In the genomic region with DNA sequence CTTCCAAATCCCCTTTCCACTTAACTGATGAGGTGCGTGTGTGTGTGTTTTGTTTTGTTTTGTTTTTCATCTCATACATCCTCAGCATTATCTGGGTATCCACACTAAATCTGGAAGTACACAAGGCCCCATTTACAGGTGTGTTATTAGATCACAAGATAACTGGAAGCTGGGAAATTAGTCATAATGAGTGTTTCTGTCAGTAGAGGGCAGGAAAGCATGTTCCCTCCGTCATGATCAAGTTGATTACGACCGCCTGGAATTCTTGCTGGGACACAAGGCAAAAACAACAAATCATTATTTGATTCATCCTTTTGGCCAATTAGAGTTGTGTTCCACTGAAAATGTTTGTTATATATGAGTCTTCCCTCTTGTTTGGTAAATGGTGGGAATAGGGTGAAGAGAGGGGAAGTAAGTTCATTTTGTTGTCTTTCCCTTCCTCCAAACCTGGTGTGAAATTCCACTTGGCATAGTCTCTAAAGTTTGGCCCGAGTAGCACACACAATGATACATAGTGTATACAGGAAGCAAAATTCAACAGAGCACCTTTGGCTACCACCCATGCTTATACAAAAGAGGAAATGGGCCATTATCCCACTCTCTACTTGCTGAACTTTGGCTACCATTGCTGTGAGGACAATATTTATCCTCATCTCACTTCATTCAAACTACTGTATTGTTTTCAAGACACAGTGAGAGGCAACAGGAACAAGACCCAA, we compare ENCODE assay signal across 28 cellular contexts. TPM values are rescaled to one million over a fixed set of nuclear protein-coding genes. Genes with fewer than 3 reads are reported as not detected.
A peak's percentile ranks its signal among the peaks of the same experiment; 100 is the strongest.
DNase-seq lines count a peak whose midpoint lies in the region; ATAC-seq and TF ChIP-seq lines count a peak whose summit lies in the region.
"Had no signal": no experiment of that assay in that cellular context is flagged by ENCODE, and none has a peak within 500 bp of the region (broad histone marks: within the 10 kb centered on the region; RNA-seq: fewer than 3 reads in every experiment).

No MANE protein-coding gene starts in this region.

- H3K27me3 Mint-ChIP-seq in GM23338 (ENCODE audit: insufficient read depth, low read depth, poor library complexity): peaks cover 3% of the 10 kb centered on the region
- no peaks in the 10 kb centered on the region for H3K27me3 Mint-ChIP-seq in activated CD4-positive, alpha-beta memory T cell treated with anti-CD3 and anti-CD28 coated beads, Interleukin-2, amount 10 ng/mL, durations not matched to agents 7 days and 5 days
- H3K27me3 Mint-ChIP-seq: activated T-helper 17 cell treated with anti-CD3 and anti-CD28 coated beads, Interleukin-2, amount 50 U/mL, for 72 hours; naive thymus-derived CD4-positive, alpha-beta T cell had no signal

- H3K27me3 ChIP-seq in GM23338 (ENCODE audit: insufficient read depth): no peaks in the 10 kb centered on the region
- no peaks in the 10 kb centered on the region for H3K27me3 ChIP-seq in esophagus muscularis mucosa
- H3K27me3 ChIP-seq in psoas muscle (ENCODE audit: insufficient read depth in 3 of 3, low read length in 2 of 3): no peaks in the 10 kb centered on the region
- H3K27me3 ChIP-seq: BLaER1 treated with 17β-estradiol and CSF1 and Interleukin-3, amounts not matched to agents 10 nM and 100 nM; brain microvascular endothelial cell had no signal

- H3K4me3 ChIP-seq in GM23338 (no peak overlapping the region), esophagus muscularis mucosa (no peak overlapping the region), psoas muscle (no peak overlapping the region)
- H3K4me3 ChIP-seq: BLaER1 treated with 17β-estradiol and CSF1 and Interleukin-3, amounts not matched to agents 10 nM and 100 nM; coronary artery had no signal

- H3K36me3 ChIP-seq in GM23338 (ENCODE audit: insufficient read depth) (no peaks in the 10 kb centered on the region), esophagus muscularis mucosa (no peaks in the 10 kb centered on the region), psoas muscle (ENCODE audit: insufficient read depth in 1 of 2, low read depth in 1 of 2) (no peaks in the 10 kb centered on the region)
- H3K36me3 ChIP-seq: BLaER1 treated with 17β-estradiol and CSF1 and Interleukin-3, amounts not matched to agents 10 nM and 100 nM; brain microvascular endothelial cell had no signal

- H3K4me2 ChIP-seq in GM23338: no peak overlapping the region
- H3K4me2 ChIP-seq: BLaER1 treated with 17β-estradiol and CSF1 and Interleukin-3, amounts not matched to agents 10 nM and 100 nM had no signal

- no peaks in the 10 kb centered on the region for H3F3A ChIP-seq in GM23338 (replicated peaks; ENCODE audit: low read depth)

- H4K20me1 ChIP-seq in GM23338 (replicated peaks; ENCODE audit: insufficient read depth): no peaks in the 10 kb centered on the region
- H4K20me1 ChIP-seq: BLaER1 treated with 17β-estradiol and CSF1 and Interleukin-3, amounts not matched to agents 10 nM and 100 nM had no signal

- TF ChIP-seq EP300 in esophagus muscularis mucosa (IDR thresholded peaks at IDR 0.05): no peak

- H3K79me2 ChIP-seq in GM23338 (replicated peaks; ENCODE audit: insufficient read depth): no peaks in the 10 kb centered on the region

- H3K9me3 Mint-ChIP-seq in GM23338: no peaks in the 10 kb centered on the region
- H3K9me3 Mint-ChIP-seq in activated CD4-positive, alpha-beta memory T cell treated with anti-CD3 and anti-CD28 coated beads, Interleukin-2, amount 10 ng/mL, durations not matched to agents 7 days and 5 days: no peaks in the 10 kb centered on the region
- H3K9me3 Mint-ChIP-seq: activated T-helper 17 cell treated with anti-CD3 and anti-CD28 coated beads, Interleukin-2, amount 50 U/mL, for 72 hours had no signal

- H3K4me1 ChIP-seq in GM23338 (ENCODE audit: insufficient read depth): peaks cover 7% of the 10 kb centered on the region; the same call in 1 of the 2 replicates
- no peaks in the 10 kb centered on the region for H3K4me1 ChIP-seq in esophagus muscularis mucosa
- no peaks in the 10 kb centered on the region for H3K4me1 ChIP-seq in psoas muscle
- H3K4me1 ChIP-seq: BLaER1 treated with 17β-estradiol and CSF1 and Interleukin-3, amounts not matched to agents 10 nM and 100 nM; Caco-2 had no signal

- no peaks in the 10 kb centered on the region for H3K9me3 ChIP-seq in esophagus muscularis mucosa
- H3K9me3 ChIP-seq in psoas muscle: no peaks in the 10 kb centered on the region
- H3K9me3 ChIP-seq: BLaER1 treated with 17β-estradiol and CSF1 and Interleukin-3, amounts not matched to agents 10 nM and 100 nM; Caco-2 had no signal

- peak in 1 of 2 experiments; percentile 47; a peak in 2 of 4 replicates for TF ChIP-seq CTCF in GM23338 (conservative IDR thresholded peaks at IDR 0.05; ENCODE audit: low read depth in 2 of 2)
- TF ChIP-seq CTCF in esophagus muscularis mucosa (IDR thresholded peaks at IDR 0.05): no peak
- TF ChIP-seq CTCF in psoas muscle (IDR thresholded peaks at IDR 0.05): no peak

- TF ChIP-seq POLR2A in esophagus muscularis mucosa (IDR thresholded peaks at IDR 0.05; ENCODE audit: low read depth): no peak

- no peak overlapping the region for H3K27ac Mint-ChIP-seq in GM23338
- H3K27ac Mint-ChIP-seq in activated CD4-positive, alpha-beta memory T cell treated with anti-CD3 and anti-CD28 coated beads, Interleukin-2, amount 10 ng/mL, durations not matched to agents 7 days and 5 days: no peak overlapping the region
- H3K27ac Mint-ChIP-seq: activated T-helper 17 cell treated with anti-CD3 and anti-CD28 coated beads, Interleukin-2, amount 50 U/mL, for 72 hours; naive thymus-derived CD4-positive, alpha-beta T cell had no signal

- no peaks in the 10 kb centered on the region for H3K36me3 Mint-ChIP-seq in GM23338 (ENCODE audit: low read depth)
- H3K36me3 Mint-ChIP-seq in activated CD4-positive, alpha-beta memory T cell treated with anti-CD3 and anti-CD28 coated beads, Interleukin-2, amount 10 ng/mL, durations not matched to agents 7 days and 5 days (ENCODE audit: low read depth): no peaks in the 10 kb centered on the region
- H3K36me3 Mint-ChIP-seq: naive thymus-derived CD4-positive, alpha-beta T cell had no signal

- CTCF ChIA-PET in activated CD4-positive, alpha-beta memory T cell treated with anti-CD3 and anti-CD28 coated beads, Interleukin-2, amount 10 ng/mL, durations not matched to agents 7 days and 5 days (lab: Charles Lee): no interaction called here

- intact Hi-C loops in esophagus muscularis mucosa (cut with DNase I): no loop called here
- intact Hi-C loops in psoas muscle (cut with DNase I): no loop called here

- ATAC-seq in GM23338 (no peak), psoas muscle (no peak), GM18867 (IDR thresholded peaks at IDR 0.05; ENCODE audit: unreplicated experiment) (no peak), HG03469 (IDR thresholded peaks at IDR 0.05; ENCODE audit: unreplicated experiment) (no peak)
- ATAC-seq: activated T-helper 17 cell treated with anti-CD3 and anti-CD28 coated beads, Interleukin-2, amount 50 U/mL, for 72 hours; naive thymus-derived CD4-positive, alpha-beta T cell; sciatic nerve had no signal

- peaks cover 8% of the 10 kb centered on the region for H3K4me1 Mint-ChIP-seq in GM23338
- H3K4me1 Mint-ChIP-seq in activated CD4-positive, alpha-beta memory T cell treated with anti-CD3 and anti-CD28 coated beads, Interleukin-2, amount 10 ng/mL, durations not matched to agents 7 days and 5 days: no peaks in the 10 kb centered on the region
- H3K4me1 Mint-ChIP-seq: activated T-helper 17 cell treated with anti-CD3 and anti-CD28 coated beads, Interleukin-2, amount 50 U/mL, for 72 hours; naive thymus-derived CD4-positive, alpha-beta T cell had no signal

- H2AFZ ChIP-seq in GM23338: peak overlapping the region; percentile 45; the same call in 1 of the 2 replicates

- H3K27ac ChIP-seq in GM23338 (ENCODE audit: low read depth): no peak overlapping the region
- peak overlapping the region; percentile 0 to 45 (median 23) for H3K27ac ChIP-seq in esophagus muscularis mucosa (replicated peaks in 1 of 4)
- peak overlapping the region; percentile 21 for H3K27ac ChIP-seq in psoas muscle
- H3K27ac ChIP-seq: BLaER1 treated with 17β-estradiol and CSF1 and Interleukin-3, amounts not matched to agents 10 nM and 100 nM; brain microvascular endothelial cell; VCaP had no signal

- no peaks in the 10 kb centered on the region for H3K9me2 ChIP-seq in GM23338 (ENCODE audit: insufficient read depth)

- POLR2A ChIA-PET in activated CD4-positive, alpha-beta memory T cell treated with anti-CD3 and anti-CD28 coated beads, Interleukin-2, amount 10 ng/mL, durations not matched to agents 7 days and 5 days (lab: Charles Lee): no interaction called here

- 56% methylated on average over 5 of the region's 5 CpGs for WGBS in esophagus muscularis mucosa
- 60 to 66% (median 63%) methylated on average over 5 of the region's 5 CpGs for WGBS in psoas muscle, 3 donors

- DNase-seq in GM23338 (ENCODE audit: low spot score): no peak
- peak; percentile 16 for DNase-seq in astrocyte of the hippocampus (ENCODE audit: low read depth, low spot score)
- DNase-seq in esophagus muscularis mucosa (ENCODE audit: extremely low spot score): no peak
- no peak for DNase-seq in psoas muscle
- no peak for DNase-seq in activated CD4-positive, alpha-beta memory T cell treated with anti-CD3 and anti-CD28 coated beads, Interleukin-2, amount 10 ng/mL, durations not matched to agents 7 days and 5 days
- no peak for DNase-seq in hepatic stellate cell (ENCODE audit: low spot score)
- DNase-seq: ACHN; activated CD4-positive, alpha-beta T cell treated with anti-CD3 and anti-CD28 coated beads, Interleukin-2, amount 50 U/mL, for 1 hour; brain microvascular endothelial cell; Caco-2; foreskin fibroblast; kidney; mesendoderm; naive thymus-derived CD4-positive, alpha-beta T cell; NCI-H1092 treated with DMSO at 0.1 percent for 48 hours; occipital lobe; stimulated activated CD4-positive, alpha-beta T cell treated with anti-CD3 and anti-CD28 coated beads, Interleukin-15, amount 100 ng/mL, for 24 hours; stimulated activated CD8-positive, alpha-beta memory T cell treated with anti-CD3 and anti-CD28 coated beads, Interleukin-4, amount 100 ng/mL, for 48 hours; substantia nigra had no signal

- no peak overlapping the region for H3K4me3 Mint-ChIP-seq in GM23338
- no peak overlapping the region for H3K4me3 Mint-ChIP-seq in activated CD4-positive, alpha-beta memory T cell treated with anti-CD3 and anti-CD28 coated beads, Interleukin-2, amount 10 ng/mL, durations not matched to agents 7 days and 5 days
- H3K4me3 Mint-ChIP-seq: activated T-helper 17 cell treated with anti-CD3 and anti-CD28 coated beads, Interleukin-2, amount 50 U/mL, for 72 hours; naive thymus-derived CD4-positive, alpha-beta T cell had no signal

TF ChIP-seq in GM23338, 12 proteins besides CTCF, POLR2A, EP300 and RAD21 (continues in another document):
- TF ChIP-seq EZH2 (IDR thresholded peaks at IDR 0.05; ENCODE audit: low read depth, unreplicated experiment): no peak

RNA-seq across cellular contexts. Expression of gene TLL1, which starts 33.3 kb away (rescaled TPM):
- 0.39 and 2.4 TPM in 2 replicates for total RNA-seq in GM23338 (2014; rRNA removed; shearing (Covaris generic))
- polyA plus RNA-seq in GM23338 (2016; fragmentation: Nextera tagmentation; extraction: Ambion mirVana) (0.18 and 0.56 TPM in 2 replicates), psoas muscle (under 1 TPM; 0.23 to 0.42 (median 0.24) TPM)
- total RNA-seq in esophagus muscularis mucosa (10 to 100 TPM in 1 of 4 donors, 1 to 10 TPM in 3; 5.6 to 10.9 (median 8.6) TPM), psoas muscle (under 1 TPM; 0.54 to 0.89 (median 0.79) TPM)
- total RNA-seq in activated CD4-positive, alpha-beta memory T cell treated with anti-CD3 and anti-CD28 coated beads, Interleukin-2, amount 10 ng/mL, durations not matched to agents 7 days and 5 days: not detected
- total RNA-seq: activated T-helper 17 cell treated with anti-CD3 and anti-CD28 coated beads, Interleukin-2, amount 50 U/mL, for 72 hours; Daoy; naive thymus-derived CD4-positive, alpha-beta T cell; T-helper 2 cell treated with Interferon-gamma antibody and Interleukin-4, amounts not matched to agents 100 ng/mL and 5 ng/mL, for 36 hours had no signal
- polyA plus RNA-seq: naive thymus-derived CD4-positive, alpha-beta T cell had no signal
